Comparison of ENCODE assay signal across 8 cellular contexts in genomic region chr17:65121916-65122821, GRCh38. TPM values are rescaled to one million over a fixed set of nuclear protein-coding genes. Genes with fewer than 3 reads are reported as not detected.
DNase-seq lines count a peak whose midpoint lies in the region; ATAC-seq and TF ChIP-seq lines count a peak whose summit lies in the region.

No MANE protein-coding gene starts in this region.

- peaks cover 30% of the 10 kb centered on the region for H3K4me1 ChIP-seq in BLaER1
- peaks cover 0 to 19% (median 8%) of the 10 kb centered on the region in 4 donors for H3K4me1 ChIP-seq in liver (ENCODE audit: control insufficient read depth in 4 of 4, insufficient read depth in 4 of 4, low read length in 3 of 4)
- H3K4me1 ChIP-seq in stomach: peaks cover 6 to 22% (median 8%) of the 10 kb centered on the region in 4 donors

- intact Hi-C loops in stomach (cut with DNase I; ENCODE audit: low total_unique reads): no loop called here

- TF ChIP-seq RAD21 in liver (IDR thresholded peaks at IDR 0.05): no peak

- no peak for DNase-seq in HFFc6
- peak; percentile 58 for DNase-seq in activated T-cell treated with anti-CD3 and anti-CD28 coated beads, Interleukin-2, amount 50 U/mL, for 48 hours
- no peak for DNase-seq in stomach
- DNase-seq in hypothalamus (lab: John Stamatoyannopoulos, UW): no peak
- DNase-seq in substantia nigra (lab: John Stamatoyannopoulos, UW): no peak

- peaks cover 8% of the 10 kb centered on the region for H3K4me1 Mint-ChIP-seq in HFFc6 (ENCODE audit: low read depth)

- peak overlapping the region; percentile 84 for H3K4me3 Mint-ChIP-seq in HFFc6

- no peaks in the 10 kb centered on the region for H4K20me1 ChIP-seq in BLaER1

- H3K27me3 ChIP-seq in BLaER1 (no peaks in the 10 kb centered on the region), liver (ENCODE audit: control insufficient read depth in 4 of 4, insufficient read depth in 4 of 4, low read length in 3 of 4) (no peaks in the 10 kb centered on the region), stomach (no peaks in the 10 kb centered on the region)

- no peak for TF ChIP-seq POLR2A in stomach (IDR thresholded peaks at IDR 0.05)

- H3K9me3 ChIP-seq in BLaER1 (no peaks in the 10 kb centered on the region), liver (ENCODE audit: control insufficient read depth in 4 of 4, low read length in 3 of 4) (no peaks in the 10 kb centered on the region), stomach (no peaks in the 10 kb centered on the region)

- ATAC-seq in GM18873 (IDR thresholded peaks at IDR 0.05; ENCODE audit: low FRiP score, unreplicated experiment): no peak

- H3K9me3 Mint-ChIP-seq in HFFc6: no peaks in the 10 kb centered on the region

- H3K27ac ChIP-seq in BLaER1: peak overlapping the region; percentile 81; the same call in 1 of the 2 replicates
- no peak overlapping the region for H3K27ac ChIP-seq in liver (ENCODE audit: low read depth in 1 of 2, low read length in 2 of 2)
- H3K27ac ChIP-seq in stomach: peak overlapping the region in 4 of 5 donors; percentile 89 to 94 (median 92)
- H3K27ac ChIP-seq in substantia nigra (ENCODE audit: low read depth, low read length, poor library complexity, severe bottlenecking): no peak overlapping the region

- TF ChIP-seq EP300 in stomach (IDR thresholded peaks at IDR 0.05): no peak

- peaks cover 11% of the 10 kb centered on the region for H3K27me3 Mint-ChIP-seq in HFFc6 (ENCODE audit: insufficient read depth)

- H3K4me3 ChIP-seq in BLaER1 (peak overlapping the region; percentile 66), liver (ENCODE audit: low read depth in 1 of 3, low read length in 3 of 3) (peak overlapping the region in 2 of 3 donors; percentile 72 to 81), stomach (peak overlapping the region; percentile 65 to 81 (median 70))

- TF ChIP-seq CTCF in HFFc6 (IDR thresholded peaks at IDR 0.05) (no peak), liver (IDR thresholded peaks at IDR 0.05; ENCODE audit: low read depth, low read length, missing input control) (no peak), stomach (IDR thresholded peaks at IDR 0.05) (no peak)

- H3K36me3 Mint-ChIP-seq in HFFc6 (ENCODE audit: low read depth): no peaks in the 10 kb centered on the region; the same call in 1 of the 2 replicates

- peak overlapping the region; percentile 79 for H3K9ac ChIP-seq in BLaER1
- peak overlapping the region; percentile 70 to 90 for H3K9ac ChIP-seq in liver (ENCODE audit: low read depth in 1 of 2, low read length in 2 of 2)

- peak overlapping the region; percentile 65 for H3K4me2 ChIP-seq in BLaER1

- 79% methylated on average over 12 of the region's 12 CpGs for WGBS in liver
- WGBS in stomach, 5 donors: 70 to 75% (median 71%) methylated on average over 12 of the region's 12 CpGs

- H3K27ac Mint-ChIP-seq in HFFc6: peak overlapping the region; percentile 86

- no peaks in the 10 kb centered on the region for H3K36me3 ChIP-seq in BLaER1
- no peaks in the 10 kb centered on the region for H3K36me3 ChIP-seq in liver (ENCODE audit: control insufficient read depth in 4 of 4, insufficient read depth in 3 of 4, low read depth in 1 of 4, low read length in 3 of 4)
- H3K36me3 ChIP-seq in stomach: no peaks in the 10 kb centered on the region

TF ChIP-seq in liver, 16 proteins besides CTCF, POLR2A, EP300 and RAD21:
- TF ChIP-seq NR2F2 (IDR thresholded peaks at IDR 0.05): no peak
- no peak for TF ChIP-seq FOXA1 (IDR thresholded peaks at IDR 0.05)
TF ChIP-seq in liver: peak in this region for 0.

RNA-seq across cellular contexts. Expression of gene RGS9, which starts 15.0 kb away (rescaled TPM):
- total RNA-seq in HFFc6 (2021; fragmentation: NEBNext Ultra II Directional; extraction: Animal tissue kit (Norgen Biotek cat#: 25700)): under 1 TPM; 0.31 to 0.97 (median 0.42) TPM
- total RNA-seq in liver (1 to 10 TPM; 1.6 to 2.7 TPM), stomach (10 to 100 TPM in 3 of 5 donors, 1 to 10 TPM in 2; 1.2 to 16.1 (median 13.4) TPM)
- polyA plus RNA-seq in liver (1 to 10 TPM; 1.0 to 4.0 TPM), stomach (1 to 10 TPM; 3.1 to 9.0 (median 4.5) TPM)

Comparison
In these comparisons a context has a peak if more than half of its experiments do, and no peak if none do; other contexts are left out.
1. H3K27ac ChIP-seq: peak in BLaER1 (single experiment) and stomach (4 of 5); none in liver (0 of 2) and substantia nigra (single experiment).
2. DNase-seq: peak in activated T-cell treated with anti-CD3 and anti-CD28 coated beads, Interleukin-2, amount 50 U/mL, for 48 hours (2 of 2); none in HFFc6 (single experiment), stomach (single experiment), hypothalamus (0 of 51) and substantia nigra (0 of 49).
3. Peak in every context shown above with its lines, with median percentiles within 50 percentile points of each other: H3K4me3 ChIP-seq.